In genomic region chr18:59305295-59305694, GRCh38 we compare ENCODE assay signal across 22 cellular contexts. TPM values are rescaled to one million over a fixed set of nuclear protein-coding genes. Genes with fewer than 3 reads are reported as not detected.
"Had no signal": no experiment of that assay in that cellular context is flagged by ENCODE, and none has a peak within 500 bp of the region (broad histone marks: within the 10 kb centered on the region; RNA-seq: fewer than 3 reads in every experiment).

No MANE protein-coding gene starts in this region.

- H3K4me3 ChIP-seq: SJSA1, SK-N-MC had no signal

- H3K27ac ChIP-seq: SJSA1, SK-N-MC had no signal

- H3K9me3 Mint-ChIP-seq: IgD-negative memory B cell had no signal

- H3K27ac Mint-ChIP-seq: IgD-negative memory B cell had no signal

- H3K9me3 ChIP-seq: SJSA1 had no signal

- H3K36me3 ChIP-seq: SJSA1 had no signal

- DNase-seq: KBM-7, NCI-H1048, NCI-H1105, NCI-H1417, NCI-H1436 treated with DMSO at 0.1 percent for 48 hours, NCI-H1694, NCI-H187 treated with DMSO at 0.1 percent for 48 hours, NCI-H2029 treated with DMSO at 0.1 percent for 48 hours, NCI-H2171 treated with DMSO at 0.1 percent for 48 hours, NCI-H345, NCI-H446 treated with DMSO at 0.1 percent for 48 hours, NCI-H510A treated with DMSO at 0.1 percent for 48 hours, NCI-H526, Right ventricle myocardium superior, RPMI8226 had no signal

- H3K4me3 Mint-ChIP-seq: IgD-negative memory B cell had no signal

- FAIRE-seq: RCC 7860 had no signal

- H3K36me3 Mint-ChIP-seq: IgD-negative memory B cell had no signal

RNA-seq across cellular contexts. Expression of gene CPLX4, which starts 13.2 kb away (rescaled TPM):
- total RNA-seq: HT1080, LHCN-M2, MCF 10A, Right ventricle myocardium superior, SJSA1 had no signal
- polyA plus RNA-seq: IgD-negative memory B cell had no signal

RNA-seq across cellular contexts. Expression of gene RAX, which starts 32.0 kb away (rescaled TPM):
- total RNA-seq: HT1080, LHCN-M2, MCF 10A, Right ventricle myocardium superior, SJSA1 had no signal
- polyA plus RNA-seq: IgD-negative memory B cell had no signal
